8 cellular contexts compared by ENCODE assay signal in the genomic region with DNA sequence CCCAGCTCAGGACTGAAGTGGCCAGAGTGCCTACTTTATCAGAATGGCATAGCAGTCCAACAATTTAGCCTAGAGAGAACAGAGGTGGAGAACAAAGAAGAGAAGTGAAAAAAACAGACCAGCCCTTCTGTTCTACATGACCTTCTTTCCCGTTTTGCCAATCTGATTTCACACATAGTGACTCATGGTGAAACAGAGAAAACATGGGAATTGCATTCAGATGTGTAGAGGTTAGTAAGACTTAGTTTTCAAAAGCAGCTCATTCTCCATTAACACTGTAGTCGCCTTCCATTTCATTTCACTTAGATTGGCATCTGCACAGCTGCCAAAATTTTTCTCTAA. TPM values are rescaled to one million over a fixed set of nuclear protein-coding genes. Genes with fewer than 3 reads are reported as not detected.
DNase-seq lines count a peak whose midpoint lies in the region; ATAC-seq and TF ChIP-seq lines count a peak whose summit lies in the region.

No MANE protein-coding gene starts in this region.

- TF ChIP-seq EP300 in upper lobe of left lung (IDR thresholded peaks at IDR 0.05), result no peak

- H3K9me3 ChIP-seq in MM.1S (replicated peaks; ENCODE audit: insufficient read depth, low read length), result no peaks in the 10 kb centered on the region
- no peaks in the 10 kb centered on the region for H3K9me3 ChIP-seq in upper lobe of left lung

- H3K4me3 ChIP-seq in MM.1S (ENCODE audit: low read length), result peak overlapping the region; percentile 93
- peak overlapping the region in 3 of 4 donors; percentile 85 to 91 (median 90) for H3K4me3 ChIP-seq in upper lobe of left lung

- peak; percentile 40 for DNase-seq in DMS53 (lab: John Stamatoyannopoulos, UW)
- DNase-seq in DMS53 treated with DMSO at 0.1 percent for 48 hours (lab: John Stamatoyannopoulos, UW; ENCODE audit: unreplicated experiment), result no peak
- DNase-seq in MM.1S, result no peak
- DNase-seq in chondrocyte (ENCODE audit: low spot score), result no peak
- DNase-seq in lung microvascular endothelial cell (ENCODE audit: low read depth in 2 of 2), result peak; percentile 84 to 89
- DNase-seq in upper lobe of left lung, result peak in 1 of 2 donors; percentile 47
- DNase-seq in SHP77 (lab: John Stamatoyannopoulos, UW), result no peak

- peak overlapping the region; percentile 81 for H3K9ac ChIP-seq in MM.1S (ENCODE audit: low read length)

- H3F3A ChIP-seq in MM.1S (ENCODE audit: insufficient read depth, low read length), result peaks cover 76% of the 10 kb centered on the region

- no peaks in the 10 kb centered on the region for H3K27me3 Mint-ChIP-seq in chondrocyte (ENCODE audit: low read depth)

- H3K27ac ChIP-seq in MM.1S (ENCODE audit: low read length) (peak overlapping the region; percentile 91), upper lobe of left lung (peak overlapping the region; percentile 93 to 96 (median 94))

- peaks cover 78% of the 10 kb centered on the region for H3K4me1 Mint-ChIP-seq in chondrocyte (ENCODE audit: low read depth)

- no peaks in the 10 kb centered on the region for H4K20me1 ChIP-seq in MM.1S (ENCODE audit: insufficient read depth, low read length)

- peak overlapping the region; percentile 12; the same call in 1 of the 2 replicates for H2AFZ ChIP-seq in MM.1S (ENCODE audit: low read length)

- H3K4me3 Mint-ChIP-seq in chondrocyte (ENCODE audit: unreplicated experiment), result peak overlapping the region; percentile 92

- no peaks in the 10 kb centered on the region for H3K36me3 ChIP-seq in MM.1S (replicated peaks; ENCODE audit: insufficient read depth, low read length)
- H3K36me3 ChIP-seq in upper lobe of left lung, result no peaks in the 10 kb centered on the region

- TF ChIP-seq CTCF in MM.1S (IDR thresholded peaks at IDR 0.05; ENCODE audit: low read length) (no peak), chondrocyte (IDR thresholded peaks at IDR 0.05) (no peak), upper lobe of left lung (IDR thresholded peaks at IDR 0.05) (no peak)

- H3K4me1 ChIP-seq in MM.1S (ENCODE audit: low read length), result peaks cover 48% of the 10 kb centered on the region
- peaks cover 57 to 74% (median 64%) of the 10 kb centered on the region in 4 donors for H3K4me1 ChIP-seq in upper lobe of left lung

- TF ChIP-seq POLR2A in upper lobe of left lung (IDR thresholded peaks at IDR 0.05), result no peak

- no peaks in the 10 kb centered on the region for H3K36me3 Mint-ChIP-seq in chondrocyte (ENCODE audit: low read depth)

- H3K27me3 ChIP-seq in MM.1S (replicated peaks; ENCODE audit: insufficient read depth, low read length) (no peaks in the 10 kb centered on the region), upper lobe of left lung (no peaks in the 10 kb centered on the region)

- WGBS in upper lobe of left lung, 2 donors, result 2 to 3% methylated on average over 2 of the region's 2 CpGs

- H3K27ac Mint-ChIP-seq in chondrocyte (ENCODE audit: unreplicated experiment), result peak overlapping the region; percentile 95

- peak overlapping the region; percentile 92 for H3K4me2 ChIP-seq in MM.1S (ENCODE audit: low read depth, low read length)

- H3K9me2 ChIP-seq in MM.1S (replicated peaks; ENCODE audit: insufficient read depth, low read length), result no peaks in the 10 kb centered on the region

- peaks cover 66% of the 10 kb centered on the region for H3K79me2 ChIP-seq in MM.1S (ENCODE audit: low read length)

- ATAC-seq in upper lobe of left lung (ENCODE audit: low FRiP score in 2 of 2), result peak; percentile 5 to 44
- no peak for ATAC-seq in GM18909 (IDR thresholded peaks at IDR 0.05; ENCODE audit: poor library complexity, unreplicated experiment)

- no peaks in the 10 kb centered on the region for H3K9me3 Mint-ChIP-seq in chondrocyte (ENCODE audit: low read depth)

RNA-seq across cellular contexts. Expression of a gene that starts 0.4 kb away (rescaled TPM):
- total RNA-seq in chondrocyte, result 118 to 121 TPM (median 120 TPM) in 3 replicates
- total RNA-seq in lung microvascular endothelial cell, result 68.1 and 75.2 TPM in 2 replicates
- total RNA-seq in upper lobe of left lung, result 100 to 1,000 TPM in 4 of 6 donors, 10 to 100 TPM in 2; 34.6 to 145 (median 125) TPM

RNA-seq across cellular contexts. Expression of a gene that starts 4.1 kb away (rescaled TPM):
- total RNA-seq in chondrocyte, result 58.3 to 70.7 TPM (median 63.1 TPM) in 3 replicates
- 53.2 and 55.6 TPM in 2 replicates for total RNA-seq in lung microvascular endothelial cell
- total RNA-seq in upper lobe of left lung, result 10 to 100 TPM; 36.8 to 71.9 (median 50.5) TPM

RNA-seq across cellular contexts. Expression of a gene that starts 32.2 kb away (rescaled TPM):
- total RNA-seq in chondrocyte (37.7 to 53.3 TPM (median 40.4 TPM) in 3 replicates), lung microvascular endothelial cell (17.4 and 20.4 TPM in 2 replicates), upper lobe of left lung (100 to 1,000 TPM in 1 of 6 donors, 10 to 100 TPM in 5; 30.2 to 212 (median 53.0) TPM)

RNA-seq across cellular contexts. Expression of a gene that starts 38.1 kb away (rescaled TPM):
- total RNA-seq in chondrocyte (not detected in 3 replicates), lung microvascular endothelial cell (not detected in 2 replicates), upper lobe of left lung (1 to 10 TPM in 1 of 6 donors, under 1 TPM in 3, not detected in 2; 0.17 to 4.2 (median 0.40) TPM)

Comparison
In these comparisons a context has a peak if more than half of its experiments do, and no peak if none do; other contexts are left out.
1. DNase-seq: peak in DMS53 (single experiment) and lung microvascular endothelial cell (2 of 2); none in DMS53 treated with DMSO at 0.1 percent for 48 hours (single experiment), MM.1S (single experiment), chondrocyte (single experiment) and SHP77 (0 of 2).